ENCODE assay signal across 8 cellular contexts in genomic region chr16:79628501-79628975, GRCh38. TPM values are rescaled to one million over a fixed set of nuclear protein-coding genes. Genes with fewer than 3 reads are reported as not detected.
DNase-seq lines count a peak whose midpoint lies in the region; ATAC-seq and TF ChIP-seq lines count a peak whose summit lies in the region.

No MANE protein-coding gene starts in this region.

- H3K4ac ChIP-seq in mesendoderm (ENCODE audit: low read depth, low read length): no peak overlapping the region

- H3K36me3 Mint-ChIP-seq in glutamatergic neuron (ENCODE audit: unreplicated experiment): peaks cover 5% of the 10 kb centered on the region

- no peaks in the 10 kb centered on the region for H3K27me3 ChIP-seq in mesendoderm (ENCODE audit: insufficient read depth, low read length, poor library complexity)

- no peak overlapping the region for H2AK5ac ChIP-seq in mesendoderm (ENCODE audit: low read length)

- H4K8ac ChIP-seq in mesendoderm (ENCODE audit: low read depth, low read length): no peak overlapping the region

- WGBS in mesendoderm (ENCODE audit: extremely low coverage, insufficient coverage, low lambda C conversion rate): no CpG with 5 or more reads among the region's 5 CpGs

- H3K4me2 ChIP-seq in mesendoderm (ENCODE audit: low read length): no peak overlapping the region

- no peaks in the 10 kb centered on the region for H3K9me3 Mint-ChIP-seq in glutamatergic neuron (ENCODE audit: unreplicated experiment)

- no peaks in the 10 kb centered on the region for H3K79me2 ChIP-seq in mesendoderm (ENCODE audit: control insufficient read depth, insufficient read depth, low read length)

- H3K4me3 ChIP-seq in mesendoderm (ENCODE audit: low read length): no peak overlapping the region

- H3K27me3 Mint-ChIP-seq in glutamatergic neuron (ENCODE audit: unreplicated experiment): no peaks in the 10 kb centered on the region

- no peaks in the 10 kb centered on the region for H3K4me1 Mint-ChIP-seq in glutamatergic neuron (ENCODE audit: low read depth, unreplicated experiment)

- H3K9ac ChIP-seq in mesendoderm (ENCODE audit: low read length): no peak overlapping the region

- no peak overlapping the region for H2BK15ac ChIP-seq in mesendoderm (replicated peaks; ENCODE audit: low read depth)

- H2BK120ac ChIP-seq in mesendoderm (ENCODE audit: low read depth, low read length): no peak overlapping the region

- H3K4me1 ChIP-seq in mesendoderm (ENCODE audit: control insufficient read depth, low read depth, low read length): no peaks in the 10 kb centered on the region

- no peak overlapping the region for H4K5ac ChIP-seq in mesendoderm (ENCODE audit: low read length)

- ATAC-seq in HG03097 (IDR thresholded peaks at IDR 0.05; ENCODE audit: low FRiP score, unreplicated experiment) (peak; percentile 87), SK-N-SH treated with all-trans-retinoic acid at 6 μM for 48 hours (no peak)

- H3K23ac ChIP-seq in mesendoderm (ENCODE audit: low read length): no peak overlapping the region

- H3K36me3 ChIP-seq in mesendoderm (ENCODE audit: control insufficient read depth, insufficient read depth, low read length): no peaks in the 10 kb centered on the region

- H3K56ac ChIP-seq in mesendoderm (ENCODE audit: low read length): no peak overlapping the region

- no peak for TF ChIP-seq CTCF in glutamatergic neuron (IDR thresholded peaks at IDR 0.05; ENCODE audit: partially characterized antibody, unreplicated experiment)

- no peak overlapping the region for H3K18ac ChIP-seq in mesendoderm (ENCODE audit: low read length)

- no peak overlapping the region for H3K27ac Mint-ChIP-seq in glutamatergic neuron (ENCODE audit: unreplicated experiment)

- no peak overlapping the region for H2BK5ac ChIP-seq in mesendoderm (ENCODE audit: low read length)

- H3K27ac ChIP-seq in mesendoderm (ENCODE audit: low read depth, low read length): no peak overlapping the region

- no peak overlapping the region for H3K4me3 Mint-ChIP-seq in glutamatergic neuron (ENCODE audit: unreplicated experiment)

- no peaks in the 10 kb centered on the region for H3K79me1 ChIP-seq in mesendoderm (ENCODE audit: low read length)

- DNase-seq in GM19238 (ENCODE audit: insufficient read length, low spot score) (peak; percentile 14), mesendoderm (peak; percentile 21), SW 1271 (lab: John Stamatoyannopoulos, UW) (no peak), glutamatergic neuron (no peak), NCI-H748 (lab: John Stamatoyannopoulos, UW; ENCODE audit: unreplicated experiment) (no peak)
- peak; percentile 70 to 81 for DNase-seq in activated CD4-positive, alpha-beta T cell treated with anti-CD3 and anti-CD28 coated beads, Interleukin-2, amount 50 U/mL, for 48 hours

TF ChIP-seq in SK-N-SH treated with all-trans-retinoic acid at 6 μM for 48 hours, 23 proteins besides CTCF, POLR2A, EP300 and RAD21:
- TF ChIP-seq ZNF70 (CRISPR knock-in tag; IDR thresholded peaks at IDR 0.05) (no peak), GLIS3 (CRISPR knock-in tag; IDR thresholded peaks at IDR 0.05) (no peak), PATZ1 (CRISPR knock-in tag; IDR thresholded peaks at IDR 0.05; ENCODE audit: borderline replicate concordance) (no peak)
TF ChIP-seq in SK-N-SH treated with all-trans-retinoic acid at 6 μM for 48 hours: peak in this region for 0.

RNA-seq across cellular contexts. Expression of gene MAF, which starts 28.0 kb away (rescaled TPM):
- 0.37 TPM for polyA plus RNA-seq in mesendoderm (2013, experiment 1 of 2)
- polyA plus RNA-seq in mesendoderm (2013, experiment 2 of 2): 0.39 TPM
- total RNA-seq in glutamatergic neuron (ENCODE audit: unreplicated experiment): 5.0 TPM

Comparison
In these comparisons a context has a peak if more than half of its experiments do, and no peak if none do; other contexts are left out.
1. DNase-seq: peak in GM19238 (single experiment), activated CD4-positive, alpha-beta T cell treated with anti-CD3 and anti-CD28 coated beads, Interleukin-2, amount 50 U/mL, for 48 hours (2 of 2) and mesendoderm (single experiment); none in SW 1271 (0 of 2), glutamatergic neuron (single experiment) and NCI-H748 (single experiment).